ENCODE assay signal across 1 cellular context in genomic region chr11:64238076-64238475, GRCh38.
TF ChIP-seq lines count a peak whose summit lies in the region.

No MANE protein-coding gene starts in this region.

TF ChIP-seq in WTC11, 78 proteins besides CTCF, POLR2A, EP300 and RAD21 (continued from another document):
- no peak for TF ChIP-seq ZNF512 (CRISPR knock-in tag; IDR thresholded peaks at IDR 0.05; ENCODE audit: borderline replicate concordance)
- no peak for TF ChIP-seq GABPB1 (CRISPR knock-in tag; IDR thresholded peaks at IDR 0.05)
- TF ChIP-seq RELA (CRISPR knock-in tag; IDR thresholded peaks at IDR 0.05; ENCODE audit: borderline replicate concordance): no peak
- no peak for TF ChIP-seq CREM (CRISPR knock-in tag; IDR thresholded peaks at IDR 0.05)
- TF ChIP-seq ELF4 (CRISPR knock-in tag; IDR thresholded peaks at IDR 0.05; ENCODE audit: low read depth): no peak
- no peak for TF ChIP-seq ZNF671 (CRISPR knock-in tag; IDR thresholded peaks at IDR 0.05)
